In genomic region chr7:131292141-131292905, GRCh38 we compare ENCODE assay signal across 16 cellular contexts. TPM values are rescaled to one million over a fixed set of nuclear protein-coding genes. Genes with fewer than 3 reads are reported as not detected.
DNase-seq lines count a peak whose midpoint lies in the region; ATAC-seq and TF ChIP-seq lines count a peak whose summit lies in the region.
"Had no signal": no experiment of that assay in that cellular context is flagged by ENCODE, and none has a peak within 500 bp of the region (broad histone marks: within the 10 kb centered on the region; RNA-seq: fewer than 3 reads in every experiment).

No MANE protein-coding gene starts in this region.

- in situ Hi-C loops in mammary epithelial cell (cut with MboI; ENCODE audit: low sequenced_read_pairs in 2 of 2): loop anchor here in 1 of 2 donors (25.0 kb wide), 1 partner anchor 180 kb away; no protein-coding TSS in a partner anchor

- no peaks in the 10 kb centered on the region for H4K20me1 ChIP-seq in GM23338 (replicated peaks; ENCODE audit: insufficient read depth)
- H4K20me1 ChIP-seq in mammary epithelial cell (ENCODE audit: insufficient read depth, low read length): no peaks in the 10 kb centered on the region

- H3K4me3 ChIP-seq in AG10803 (ENCODE audit: low read length) (no peak overlapping the region), GM23338 (no peak overlapping the region), mammary epithelial cell (replicated peaks in 1 of 3; ENCODE audit: insufficient read depth in 1 of 3, low read depth in 2 of 3, low read length in 3 of 3) (no peak overlapping the region), right atrium auricular region (no peak overlapping the region)

- H3K9me3 ChIP-seq in mammary epithelial cell (replicated peaks; ENCODE audit: insufficient read depth, low read length): no peaks in the 10 kb centered on the region
- H3K9me3 ChIP-seq in right atrium auricular region: no peaks in the 10 kb centered on the region

- no peak for TF ChIP-seq CTCF in AG10803 (conservative IDR thresholded peaks at IDR 0.05; ENCODE audit: low read length)
- no peak for TF ChIP-seq CTCF in GM23338 (conservative IDR thresholded peaks at IDR 0.05; ENCODE audit: low read depth in 2 of 2)
- TF ChIP-seq CTCF in mammary epithelial cell (conservative IDR thresholded peaks at IDR 0.05 in 1 of 2, IDR thresholded peaks at IDR 0.05 in 1 of 2; ENCODE audit: extremely low read depth in 1 of 2, insufficient read depth in 1 of 2, low read depth in 1 of 2, low read length in 2 of 2): no peak
- TF ChIP-seq CTCF in right atrium auricular region (IDR thresholded peaks at IDR 0.05): no peak

- WGBS in mammary epithelial cell (ENCODE audit: low coverage, missing lambda C conversion rate): 70% methylated on average over 4 of the region's 4 CpGs

- BruUV-seq in mammary epithelial cell (replicated peaks; lab: Mats Ljungman, UMichigan): no TSS peak

- DNase-seq in AG10803 (ENCODE audit: low read depth) (peak; percentile 35), GM23338 (ENCODE audit: low spot score) (no peak), mammary epithelial cell (no peak), right atrium auricular region (ENCODE audit: low spot score) (no peak), DMS114 treated with DMSO at 0.1 percent for 48 hours (lab: John Stamatoyannopoulos, UW; ENCODE audit: unreplicated experiment) (no peak)
- DNase-seq in activated naive CD8-positive, alpha-beta T cell treated with anti-CD3 and anti-CD28 coated beads, Interleukin-2, amount 50 U/mL, for 24 hours: no peak
- DNase-seq: C1 segment of cervical spinal cord; CD8-positive, alpha-beta memory T cell; H7; NCI-H1092 treated with DMSO at 0.1 percent for 48 hours; NCI-H146; NCI-H2081; NCI-H2171 treated with DMSO at 0.1 percent for 48 hours; NCI-H446 treated with DMSO at 0.1 percent for 48 hours; SHP77 treated with DMSO at 0.1 percent for 48 hours had no signal

- H3K27me3 Mint-ChIP-seq in GM23338 (ENCODE audit: insufficient read depth, low read depth, poor library complexity): peaks cover 3% of the 10 kb centered on the region
- peaks cover 5% of the 10 kb centered on the region for H3K27me3 Mint-ChIP-seq in activated naive CD8-positive, alpha-beta T cell treated with anti-CD3 and anti-CD28 coated beads, Interleukin-2, amount 50 U/mL, for 24 hours
- H3K27me3 Mint-ChIP-seq: CD8-positive, alpha-beta memory T cell had no signal

- no peaks in the 10 kb centered on the region for H3K27me3 ChIP-seq in GM23338 (ENCODE audit: insufficient read depth)
- no peaks in the 10 kb centered on the region for H3K27me3 ChIP-seq in mammary epithelial cell (ENCODE audit: insufficient read depth, low read length)
- no peaks in the 10 kb centered on the region for H3K27me3 ChIP-seq in right atrium auricular region

- H3K4me1 Mint-ChIP-seq in GM23338: peaks cover 4% of the 10 kb centered on the region; the same call in 1 of the 3 replicates
- no peaks in the 10 kb centered on the region for H3K4me1 Mint-ChIP-seq in activated naive CD8-positive, alpha-beta T cell treated with anti-CD3 and anti-CD28 coated beads, Interleukin-2, amount 50 U/mL, for 24 hours
- H3K4me1 Mint-ChIP-seq: CD8-positive, alpha-beta memory T cell had no signal

- dilution Hi-C loops in mammary epithelial cell (cut with HindIII; ENCODE audit: low sequenced_read_pairs): no loop called here

- H3F3A ChIP-seq in GM23338 (replicated peaks; ENCODE audit: low read depth): no peaks in the 10 kb centered on the region

- no peaks in the 10 kb centered on the region for H3K79me2 ChIP-seq in GM23338 (replicated peaks; ENCODE audit: insufficient read depth)
- no peaks in the 10 kb centered on the region for H3K79me2 ChIP-seq in mammary epithelial cell (ENCODE audit: insufficient read depth, low read length)

- H3K27ac ChIP-seq in GM23338 (ENCODE audit: low read depth) (no peak overlapping the region), mammary epithelial cell (ENCODE audit: insufficient read depth, low read depth, low read length) (no peak overlapping the region), right atrium auricular region (peak overlapping the region; percentile 9 to 49)

- no peak overlapping the region for H3K4me3 Mint-ChIP-seq in GM23338
- no peak overlapping the region for H3K4me3 Mint-ChIP-seq in activated naive CD8-positive, alpha-beta T cell treated with anti-CD3 and anti-CD28 coated beads, Interleukin-2, amount 50 U/mL, for 24 hours
- H3K4me3 Mint-ChIP-seq: CD8-positive, alpha-beta memory T cell had no signal

- H3K4me1 ChIP-seq in GM23338 (ENCODE audit: insufficient read depth) (0 out of 2 replicates have a peak, but pooled peaks cover 4% of the 10 kb centered on the region), mammary epithelial cell (ENCODE audit: insufficient read depth, low read length) (peaks cover 14% of the 10 kb centered on the region), right atrium auricular region (peaks cover 0 to 29% of the 10 kb centered on the region in 2 donors)

- H3K36me3 ChIP-seq in GM23338 (ENCODE audit: insufficient read depth): no peaks in the 10 kb centered on the region
- no peaks in the 10 kb centered on the region for H3K36me3 ChIP-seq in mammary epithelial cell (ENCODE audit: insufficient read depth, low read length)
- no peaks in the 10 kb centered on the region for H3K36me3 ChIP-seq in right atrium auricular region

- intact Hi-C loops in mammary epithelial cell (cut with micrococcal nuclease): no loop called here

- H3K36me3 Mint-ChIP-seq in GM23338 (ENCODE audit: low read depth): no peaks in the 10 kb centered on the region
- no peaks in the 10 kb centered on the region for H3K36me3 Mint-ChIP-seq in activated naive CD8-positive, alpha-beta T cell treated with anti-CD3 and anti-CD28 coated beads, Interleukin-2, amount 50 U/mL, for 24 hours (ENCODE audit: low read depth)
- H3K36me3 Mint-ChIP-seq: CD8-positive, alpha-beta memory T cell had no signal

- no peak overlapping the region for H3K27ac Mint-ChIP-seq in GM23338
- H3K27ac Mint-ChIP-seq in activated naive CD8-positive, alpha-beta T cell treated with anti-CD3 and anti-CD28 coated beads, Interleukin-2, amount 50 U/mL, for 24 hours: no peak overlapping the region

- H2AFZ ChIP-seq in GM23338: 0 out of 2 replicates have a peak overlapping the region, but pooled peaks have one; percentile 59
- peak overlapping the region; percentile 61 for H2AFZ ChIP-seq in mammary epithelial cell (ENCODE audit: low read depth, low read length)

- ATAC-seq in GM23338 (no peak), HG02571 (IDR thresholded peaks at IDR 0.05; ENCODE audit: unreplicated experiment) (no peak)
- ATAC-seq in activated naive CD8-positive, alpha-beta T cell treated with anti-CD3 and anti-CD28 coated beads, Interleukin-2, amount 50 U/mL, for 24 hours: no peak

- no peaks in the 10 kb centered on the region for H3K9me2 ChIP-seq in GM23338 (ENCODE audit: insufficient read depth)

- CTCF ChIA-PET in mammary epithelial cell (lab: Charles Lee; ENCODE audit: low non-redundant PET): no interaction called here

- H3K9me3 Mint-ChIP-seq in GM23338: no peaks in the 10 kb centered on the region
- H3K9me3 Mint-ChIP-seq in activated naive CD8-positive, alpha-beta T cell treated with anti-CD3 and anti-CD28 coated beads, Interleukin-2, amount 50 U/mL, for 24 hours: no peaks in the 10 kb centered on the region

- H3K4me2 ChIP-seq in GM23338: no peak overlapping the region
- no peak overlapping the region for H3K4me2 ChIP-seq in mammary epithelial cell (ENCODE audit: insufficient read depth, low read depth, low read length)

- H3K9ac ChIP-seq in mammary epithelial cell (ENCODE audit: insufficient read depth, low read length): no peak overlapping the region

TF ChIP-seq in GM23338, 12 proteins besides CTCF, POLR2A, EP300 and RAD21 (continues in another document):
- TF ChIP-seq REST (IDR thresholded peaks at IDR 0.05; ENCODE audit: unreplicated experiment) (no peak), EZH2phosphoT487 (IDR thresholded peaks at IDR 0.05; ENCODE audit: unreplicated experiment) (no peak), JUNB (IDR thresholded peaks at IDR 0.05; ENCODE audit: unreplicated experiment) (no peak), CREB1 (CRISPR knock-in tag; IDR thresholded peaks at IDR 0.05; ENCODE audit: low read depth) (no peak)

RNA-seq across cellular contexts. Expression of gene MKLN1, which starts 35.4 kb away (rescaled TPM):
- total RNA-seq in GM23338 (2014; rRNA removed; shearing (Covaris generic)): 31.5 and 46.5 TPM in 2 replicates
- 25.1 and 25.3 TPM in 2 replicates for polyA plus RNA-seq in GM23338 (2016; fragmentation: Nextera tagmentation; extraction: Ambion mirVana)
- total RNA-seq in mammary epithelial cell: 10 to 100 TPM; 33.9 to 38.0 TPM
- 19.2 TPM for polyA plus RNA-seq in mammary epithelial cell
- polyA minus RNA-seq in mammary epithelial cell: 43.3 TPM
- total RNA-seq in right atrium auricular region: 10 to 100 TPM; 27.4 to 28.5 TPM

Comparison
In these comparisons a context has a peak if more than half of its experiments do, and no peak if none do; other contexts are left out.
1. H3K27ac ChIP-seq: peak in right atrium auricular region (2 of 2); none in GM23338 (single experiment) and mammary epithelial cell (single experiment).